In genomic region chr7:46567858-46568257, GRCh38 we compare ENCODE assay signal across 28 cellular contexts.
"Had no signal": no experiment of that assay in that cellular context is flagged by ENCODE, and none has a peak within 500 bp of the region (broad histone marks: within the 10 kb centered on the region; RNA-seq: fewer than 3 reads in every experiment).

No MANE protein-coding gene starts in this region.

- DNase-seq: activated CD4-positive, alpha-beta T cell treated with anti-CD3 and anti-CD28 coated beads for 36 hours; activated CD4-positive, alpha-beta T cell treated with anti-CD3 and anti-CD28 coated beads, Interleukin-2, amount 50 U/mL, for 4 hours; activated CD4-positive, CD25-positive, alpha-beta regulatory T cell; activated CD8-positive, alpha-beta memory T cell treated with anti-CD3 and anti-CD28 coated beads, Interleukin-2, amount 50 U/mL, for 4 hours; activated gamma-delta T cell treated with Interleukin-2 at 50 U/mL for 16 hours; activated T-cell treated with anti-CD3 and anti-CD28 coated beads, Interleukin-2, amount 50 U/mL, for 24 hours; effector CD4-positive, alpha-beta T cell; head of caudate nucleus; hypothalamus; kidney glomerular epithelial cell; left lung; naive thymus-derived CD8-positive, alpha-beta T cell; nucleus accumbens; pancreas; psoas muscle; sigmoid colon; stimulated activated CD4-positive, alpha-beta T cell treated with anti-CD3 and anti-CD28 coated beads, Interleukin-4, amount 100 ng/mL, for 24 hours; stimulated activated naive CD8-positive, alpha-beta T cell treated with anti-CD3 and anti-CD28 coated beads, Interleukin-15, amount 100 ng/mL, for 72 hours; substantia nigra; T-helper 2 cell; upper lobe of left lung had no signal

- H3K27ac Mint-ChIP-seq: activated CD4-positive, alpha-beta T cell treated with anti-CD3 and anti-CD28 coated beads for 36 hours; activated naive CD4-positive, alpha-beta T cell treated with anti-CD3 and anti-CD28 coated beads, Interleukin-2, amount 50 U/mL, for 24 hours; activated T-cell treated with anti-CD3 and anti-CD28 coated beads, Interleukin-2, amount 50 U/mL, for 24 hours; dendritic cell treated with granulocyte-macrophage colony-stimulating factor and Interleukin-4, amounts not matched to agents 40 ng/mL and 50 ng/mL, for 4 days; stimulated activated effector memory CD8-positive, alpha-beta T cell treated with anti-CD3 and anti-CD28 coated beads, Interleukin-12 subunit alpha, Interleukin-12 subunit beta, amount 100 ng/mL, for 72 hours; stimulated activated naive CD8-positive, alpha-beta T cell treated with anti-CD3 and anti-CD28 coated beads, Interleukin-15, amount 100 ng/mL, for 72 hours had no signal

- ATAC-seq: activated CD4-positive, alpha-beta T cell treated with anti-CD3 and anti-CD28 coated beads for 36 hours; naive thymus-derived CD8-positive, alpha-beta T cell; pancreas; psoas muscle; stimulated activated effector memory CD8-positive, alpha-beta T cell treated with anti-CD3 and anti-CD28 coated beads, Interleukin-12 subunit alpha, Interleukin-12 subunit beta, amount 100 ng/mL, for 72 hours; stimulated activated naive CD8-positive, alpha-beta T cell treated with anti-CD3 and anti-CD28 coated beads, Interleukin-15, amount 100 ng/mL, for 72 hours had no signal

- H3K27ac ChIP-seq: left lung, pancreas, psoas muscle, sigmoid colon had no signal

- H3K27me3 ChIP-seq: breast epithelium, left lung, pancreas, sigmoid colon, upper lobe of left lung had no signal

- H3K4me1 ChIP-seq: breast epithelium, left lung, pancreas, psoas muscle, sigmoid colon had no signal

- H3K36me3 Mint-ChIP-seq: activated naive CD4-positive, alpha-beta T cell treated with anti-CD3 and anti-CD28 coated beads, Interleukin-2, amount 50 U/mL, for 24 hours; stimulated activated effector memory CD8-positive, alpha-beta T cell treated with anti-CD3 and anti-CD28 coated beads, Interleukin-12 subunit alpha, Interleukin-12 subunit beta, amount 100 ng/mL, for 72 hours had no signal

- H3K9me3 Mint-ChIP-seq: neural crest cell had no signal

- H3K36me3 ChIP-seq: breast epithelium, left lung, pancreas, sigmoid colon, upper lobe of left lung had no signal

- H3K4me1 Mint-ChIP-seq: activated CD4-positive, alpha-beta T cell treated with anti-CD3 and anti-CD28 coated beads for 36 hours; activated naive CD4-positive, alpha-beta T cell treated with anti-CD3 and anti-CD28 coated beads, Interleukin-2, amount 50 U/mL, for 24 hours; central memory CD8-positive, alpha-beta T cell; naive thymus-derived CD8-positive, alpha-beta T cell; stimulated activated effector memory CD8-positive, alpha-beta T cell treated with anti-CD3 and anti-CD28 coated beads, Interleukin-12 subunit alpha, Interleukin-12 subunit beta, amount 100 ng/mL, for 72 hours; stimulated activated naive CD8-positive, alpha-beta T cell treated with anti-CD3 and anti-CD28 coated beads, Interleukin-15, amount 100 ng/mL, for 72 hours had no signal

- H3K4me3 ChIP-seq: breast epithelium, left lung, lung, pancreas, psoas muscle, sigmoid colon, upper lobe of left lung had no signal

- H3K27me3 Mint-ChIP-seq: activated CD4-positive, alpha-beta T cell treated with anti-CD3 and anti-CD28 coated beads for 36 hours; activated naive CD4-positive, alpha-beta T cell treated with anti-CD3 and anti-CD28 coated beads, Interleukin-2, amount 50 U/mL, for 24 hours; activated T-cell treated with anti-CD3 and anti-CD28 coated beads, Interleukin-2, amount 50 U/mL, for 24 hours; central memory CD8-positive, alpha-beta T cell; dendritic cell treated with granulocyte-macrophage colony-stimulating factor and Interleukin-4, amounts not matched to agents 40 ng/mL and 50 ng/mL, for 4 days; naive thymus-derived CD8-positive, alpha-beta T cell; stimulated activated naive CD8-positive, alpha-beta T cell treated with anti-CD3 and anti-CD28 coated beads, Interleukin-15, amount 100 ng/mL, for 72 hours had no signal

- H3K9me3 ChIP-seq: breast epithelium, pancreas, psoas muscle, sigmoid colon, upper lobe of left lung had no signal

- H3K4me3 Mint-ChIP-seq: activated CD4-positive, alpha-beta T cell treated with anti-CD3 and anti-CD28 coated beads for 36 hours; activated naive CD4-positive, alpha-beta T cell treated with anti-CD3 and anti-CD28 coated beads, Interleukin-2, amount 50 U/mL, for 24 hours; activated T-cell treated with anti-CD3 and anti-CD28 coated beads, Interleukin-2, amount 50 U/mL, for 24 hours; central memory CD8-positive, alpha-beta T cell; dendritic cell treated with granulocyte-macrophage colony-stimulating factor and Interleukin-4, amounts not matched to agents 40 ng/mL and 50 ng/mL, for 4 days; naive thymus-derived CD8-positive, alpha-beta T cell; neural crest cell; stimulated activated effector memory CD8-positive, alpha-beta T cell treated with anti-CD3 and anti-CD28 coated beads, Interleukin-12 subunit alpha, Interleukin-12 subunit beta, amount 100 ng/mL, for 72 hours; stimulated activated naive CD8-positive, alpha-beta T cell treated with anti-CD3 and anti-CD28 coated beads, Interleukin-15, amount 100 ng/mL, for 72 hours had no signal
